In genomic region chr18:23703057-23703986, GRCh38 we compare ENCODE assay signal across 8 cellular contexts. TPM values are rescaled to one million over a fixed set of nuclear protein-coding genes. Genes with fewer than 3 reads are reported as not detected.
A peak's percentile ranks its signal among the peaks of the same experiment; 100 is the strongest.
DNase-seq lines count a peak whose midpoint lies in the region; ATAC-seq and TF ChIP-seq lines count a peak whose summit lies in the region.

No MANE protein-coding gene starts in this region.

- H3K4me3 Mint-ChIP-seq in chondrocyte (ENCODE audit: unreplicated experiment): no peak overlapping the region

- no peak overlapping the region for H2BK120ac ChIP-seq in mesendoderm (ENCODE audit: low read depth, low read length)

- no peak overlapping the region for H3K4me2 ChIP-seq in mesendoderm (ENCODE audit: low read length)

- H3K4me1 Mint-ChIP-seq in chondrocyte (ENCODE audit: low read depth): peaks cover 12% of the 10 kb centered on the region

- H3K4me3 ChIP-seq in mesendoderm (ENCODE audit: low read length): no peak overlapping the region

- no peak overlapping the region for H3K56ac ChIP-seq in mesendoderm (ENCODE audit: low read length)

- no peaks in the 10 kb centered on the region for H3K36me3 ChIP-seq in mesendoderm (ENCODE audit: control insufficient read depth, insufficient read depth, low read length)

- no peak overlapping the region for H3K27ac Mint-ChIP-seq in chondrocyte (ENCODE audit: unreplicated experiment)

- H3K27ac ChIP-seq in mesendoderm (ENCODE audit: low read depth, low read length): no peak overlapping the region

- no peak overlapping the region for H4K5ac ChIP-seq in mesendoderm (ENCODE audit: low read length)

- H4K8ac ChIP-seq in mesendoderm (ENCODE audit: low read depth, low read length): no peak overlapping the region

- no peak overlapping the region for H2BK5ac ChIP-seq in mesendoderm (ENCODE audit: low read length)

- WGBS in mesendoderm (ENCODE audit: extremely low coverage, insufficient coverage, low lambda C conversion rate): no CpG with 5 or more reads among the region's 6 CpGs

- no peak overlapping the region for H3K4ac ChIP-seq in mesendoderm (ENCODE audit: low read depth, low read length)

- no peak overlapping the region for H2AK5ac ChIP-seq in mesendoderm (ENCODE audit: low read length)

- no peak overlapping the region for H3K23ac ChIP-seq in mesendoderm (ENCODE audit: low read length)

- no peaks in the 10 kb centered on the region for H3K4me1 ChIP-seq in mesendoderm (ENCODE audit: control insufficient read depth, low read depth, low read length)

- H3K79me1 ChIP-seq in mesendoderm (ENCODE audit: low read length): no peaks in the 10 kb centered on the region

- peaks cover 18% of the 10 kb centered on the region for H3K27me3 Mint-ChIP-seq in chondrocyte (ENCODE audit: low read depth)

- H3K18ac ChIP-seq in mesendoderm (ENCODE audit: low read length): no peak overlapping the region

- H3K79me2 ChIP-seq in mesendoderm (ENCODE audit: control insufficient read depth, insufficient read depth, low read length): no peaks in the 10 kb centered on the region

- H3K36me3 Mint-ChIP-seq in chondrocyte (ENCODE audit: low read depth): peaks cover 3% of the 10 kb centered on the region

- no peak overlapping the region for H2BK15ac ChIP-seq in mesendoderm (replicated peaks; ENCODE audit: low read depth)

- no peak for ATAC-seq in HG03025 (IDR thresholded peaks at IDR 0.05; ENCODE audit: low FRiP score, unreplicated experiment)

- DNase-seq in DMS114 treated with DMSO at 0.1 percent for 48 hours (lab: John Stamatoyannopoulos, UW; ENCODE audit: unreplicated experiment) (peak; percentile 46), GM20000 (ENCODE audit: low spot score) (peak; percentile 44), NCI-H748 treated with DMSO at 0.1 percent for 48 hours (lab: John Stamatoyannopoulos, UW) (peak; percentile 35), chondrocyte (ENCODE audit: low spot score) (no peak), mesendoderm (peak; percentile 52), NCI-H187 (lab: John Stamatoyannopoulos, UW) (no peak), pons (ENCODE audit: low spot score) (no peak)

- H3K27me3 ChIP-seq in mesendoderm (ENCODE audit: insufficient read depth, low read length, poor library complexity): no peaks in the 10 kb centered on the region

- H3K9me3 Mint-ChIP-seq in chondrocyte (ENCODE audit: low read depth): peaks cover 4% of the 10 kb centered on the region

- peak; percentile 12 for TF ChIP-seq CTCF in GM20000 (IDR thresholded peaks at IDR 0.05; ENCODE audit: extremely low read depth, missing control alignments)
- TF ChIP-seq CTCF in chondrocyte (IDR thresholded peaks at IDR 0.05): peak; percentile 81

- H3K9ac ChIP-seq in mesendoderm (ENCODE audit: low read length): no peak overlapping the region

RNA-seq across cellular contexts. Expression of gene LAMA3, which starts 14.1 kb away (rescaled TPM):
- total RNA-seq in chondrocyte: 1.6 to 2.8 TPM (median 1.9 TPM) in 3 replicates
- 0.70 TPM for polyA plus RNA-seq in mesendoderm (2013, experiment 1 of 2)
- 0.76 TPM for polyA plus RNA-seq in mesendoderm (2013, experiment 2 of 2)

RNA-seq across cellular contexts. Expression of gene ANKRD29, which starts 40.6 kb away (rescaled TPM):
- 0.48 to 0.85 TPM (median 0.50 TPM) in 3 replicates for total RNA-seq in chondrocyte
- polyA plus RNA-seq in mesendoderm (2013, experiment 1 of 2): 1.3 TPM
- polyA plus RNA-seq in mesendoderm (2013, experiment 2 of 2): 1.5 TPM

Comparison
In these comparisons a context has a peak if more than half of its experiments do, and no peak if none do; other contexts are left out.
1. DNase-seq: peak in DMS114 treated with DMSO at 0.1 percent for 48 hours (single experiment), GM20000 (single experiment), NCI-H748 treated with DMSO at 0.1 percent for 48 hours (single experiment) and mesendoderm (single experiment); none in chondrocyte (single experiment), NCI-H187 (0 of 2) and pons (single experiment).